Comparison of ENCODE assay signal across 1 cellular context in the genomic region with DNA sequence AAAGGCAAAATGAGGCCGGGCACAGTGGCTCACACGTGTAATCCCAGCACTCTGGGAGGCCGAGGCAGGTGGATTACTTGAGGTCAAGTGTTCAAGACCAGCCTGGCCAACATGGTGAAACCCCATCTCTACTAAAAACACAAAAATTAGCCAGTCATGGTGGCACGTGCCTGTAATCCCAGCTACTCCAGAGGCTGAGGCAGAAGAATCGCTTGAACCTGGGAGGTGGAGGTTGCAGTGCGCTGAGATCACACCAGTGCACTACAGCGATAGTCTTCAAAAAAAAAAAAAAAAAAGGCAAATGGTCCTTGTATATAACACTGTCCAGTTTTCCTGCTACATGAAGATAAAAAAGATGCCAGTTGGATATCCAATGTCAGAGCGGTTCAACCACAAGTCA. TPM values are rescaled to one million over a fixed set of nuclear protein-coding genes. Genes with fewer than 3 reads are reported as not detected.
"Had no signal": no experiment of that assay in that cellular context is flagged by ENCODE, and none has a peak within 500 bp of the region (broad histone marks: within the 10 kb centered on the region; RNA-seq: fewer than 3 reads in every experiment).

No MANE protein-coding gene starts in this region.

RNA-seq across cellular contexts. Expression of a gene that starts 52.2 kb away (rescaled TPM):
- polyA plus RNA-seq: naive thymus-derived CD4-positive, alpha-beta T cell had no signal
